Comparison of ENCODE assay signal across 1 cellular context in the genomic region with DNA sequence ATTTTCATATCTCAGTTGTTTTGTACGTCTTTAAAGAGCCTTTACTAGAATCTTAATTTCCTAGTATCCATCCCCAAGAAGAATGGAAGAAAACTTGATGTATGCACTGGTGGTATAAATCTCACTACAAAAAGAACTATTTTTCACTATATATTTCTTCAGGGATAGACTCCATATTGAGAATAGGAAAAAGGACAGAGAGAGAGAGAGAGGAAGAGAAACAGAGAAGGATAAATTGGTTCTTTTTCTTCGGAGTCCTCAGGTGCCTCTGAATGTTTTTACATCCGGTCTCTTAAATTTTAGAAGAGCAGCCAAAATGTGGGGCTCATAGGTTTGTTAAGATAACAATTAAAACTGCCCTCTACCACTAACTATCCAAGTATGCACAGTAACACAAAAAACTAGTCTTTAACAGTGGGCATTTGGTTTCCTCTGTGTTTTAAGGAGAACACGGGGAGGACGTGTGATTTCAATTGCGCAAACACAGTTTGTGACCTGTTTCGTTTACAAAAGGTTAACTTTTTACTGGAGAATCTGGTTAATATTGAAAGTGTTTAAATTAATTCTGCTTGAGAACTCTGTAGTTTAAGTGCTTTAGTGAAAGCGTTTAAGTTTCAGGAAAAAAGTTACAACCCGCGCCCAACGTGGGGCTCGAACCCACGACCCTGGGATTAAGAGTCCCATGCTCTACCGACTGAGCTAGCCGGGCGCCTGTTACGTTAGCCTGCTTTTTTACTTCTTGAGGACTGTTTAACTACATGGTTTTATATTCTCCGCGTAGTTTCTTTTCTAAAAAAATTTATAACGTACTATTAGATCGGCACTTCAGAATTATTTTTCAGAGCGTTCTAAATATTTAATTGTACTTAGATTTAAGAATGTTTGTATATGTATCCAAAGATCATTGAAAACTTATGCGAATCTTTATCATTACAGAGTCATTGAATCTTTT.
TF ChIP-seq lines count a peak whose summit lies in the region.

No MANE protein-coding gene starts in this region.

TF ChIP-seq in SK-N-SH, 30 proteins besides CTCF, POLR2A, EP300 and RAD21 (continued from another document):
- TF ChIP-seq TEAD4 (IDR thresholded peaks at IDR 0.05; ENCODE audit: borderline replicate concordance, insufficient read depth) (peak; percentile 94), GABPA (IDR thresholded peaks at IDR 0.05; ENCODE audit: low read depth) (no peak), RCOR1 (IDR thresholded peaks at IDR 0.05; ENCODE audit: low read length) (0 out of 2 replicates have a peak, but pooled peaks have one; percentile 11), CHD2 (IDR thresholded peaks at IDR 0.05; ENCODE audit: low read length, partially characterized antibody) (peak; percentile 59)
- TF ChIP-seq, protein P1, sequence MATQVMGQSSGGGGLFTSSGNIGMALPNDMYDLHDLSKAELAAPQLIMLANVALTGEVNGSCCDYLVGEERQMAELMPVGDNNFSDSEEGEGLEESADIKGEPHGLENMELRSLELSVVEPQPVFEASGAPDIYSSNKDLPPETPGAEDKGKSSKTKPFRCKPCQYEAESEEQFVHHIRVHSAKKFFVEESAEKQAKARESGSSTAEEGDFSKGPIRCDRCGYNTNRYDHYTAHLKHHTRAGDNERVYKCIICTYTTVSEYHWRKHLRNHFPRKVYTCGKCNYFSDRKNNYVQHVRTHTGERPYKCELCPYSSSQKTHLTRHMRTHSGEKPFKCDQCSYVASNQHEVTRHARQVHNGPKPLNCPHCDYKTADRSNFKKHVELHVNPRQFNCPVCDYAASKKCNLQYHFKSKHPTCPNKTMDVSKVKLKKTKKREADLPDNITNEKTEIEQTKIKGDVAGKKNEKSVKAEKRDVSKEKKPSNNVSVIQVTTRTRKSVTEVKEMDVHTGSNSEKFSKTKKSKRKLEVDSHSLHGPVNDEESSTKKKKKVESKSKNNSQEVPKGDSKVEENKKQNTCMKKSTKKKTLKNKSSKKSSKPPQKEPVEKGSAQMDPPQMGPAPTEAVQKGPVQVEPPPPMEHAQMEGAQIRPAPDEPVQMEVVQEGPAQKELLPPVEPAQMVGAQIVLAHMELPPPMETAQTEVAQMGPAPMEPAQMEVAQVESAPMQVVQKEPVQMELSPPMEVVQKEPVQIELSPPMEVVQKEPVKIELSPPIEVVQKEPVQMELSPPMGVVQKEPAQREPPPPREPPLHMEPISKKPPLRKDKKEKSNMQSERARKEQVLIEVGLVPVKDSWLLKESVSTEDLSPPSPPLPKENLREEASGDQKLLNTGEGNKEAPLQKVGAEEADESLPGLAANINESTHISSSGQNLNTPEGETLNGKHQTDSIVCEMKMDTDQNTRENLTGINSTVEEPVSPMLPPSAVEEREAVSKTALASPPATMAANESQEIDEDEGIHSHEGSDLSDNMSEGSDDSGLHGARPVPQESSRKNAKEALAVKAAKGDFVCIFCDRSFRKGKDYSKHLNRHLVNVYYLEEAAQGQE (IDR thresholded peaks at IDR 0.05; ENCODE audit: low read depth, low read length), result 0 out of 2 replicates have a peak, but pooled peaks have one; percentile 43
- TF ChIP-seq, protein P2, sequence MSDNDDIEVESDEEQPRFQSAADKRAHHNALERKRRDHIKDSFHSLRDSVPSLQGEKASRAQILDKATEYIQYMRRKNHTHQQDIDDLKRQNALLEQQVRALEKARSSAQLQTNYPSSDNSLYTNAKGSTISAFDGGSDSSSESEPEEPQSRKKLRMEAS (IDR thresholded peaks at IDR 0.05; ENCODE audit: low read depth), result 0 out of 2 replicates have a peak, but pooled peaks have one; percentile 37
TF ChIP-seq in SK-N-SH: peak in this region for 7.
